ENCODE assay signal across 8 cellular contexts in the genomic region with DNA sequence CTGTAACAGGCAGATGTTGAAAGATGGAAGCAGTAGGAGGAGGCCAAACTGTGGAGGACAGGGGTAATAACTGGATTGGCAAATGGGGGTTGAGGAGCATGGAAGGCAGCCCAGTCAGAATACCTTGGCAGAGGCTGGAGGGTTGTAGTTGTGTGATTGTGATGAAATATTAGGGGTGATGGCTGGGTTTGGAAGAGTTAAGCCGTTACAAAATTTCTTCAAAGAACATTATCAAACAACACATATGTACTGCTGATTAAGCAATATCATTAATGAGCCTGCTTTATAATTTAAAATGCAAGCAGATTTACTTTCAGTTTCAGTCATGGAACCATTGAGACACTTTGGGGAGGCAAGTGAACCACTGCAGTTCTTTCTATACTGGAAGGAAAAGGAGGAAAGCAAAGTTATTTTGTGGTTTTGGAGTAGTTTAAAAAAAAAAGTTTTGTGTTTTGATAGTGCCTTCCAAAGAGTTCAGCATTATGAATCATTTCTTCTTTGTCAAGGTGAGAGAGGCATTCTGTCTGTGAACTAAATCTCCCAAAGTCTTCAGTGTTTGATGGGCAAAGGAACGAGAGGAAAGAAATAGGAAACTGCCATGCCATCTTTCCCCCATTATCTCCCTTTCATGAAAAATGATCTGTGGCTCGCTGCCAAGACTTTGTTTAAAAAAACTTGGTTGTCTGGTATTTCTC. TPM values are rescaled to one million over a fixed set of nuclear protein-coding genes. Genes with fewer than 3 reads are reported as not detected.
A peak's percentile ranks its signal among the peaks of the same experiment; 100 is the strongest.
DNase-seq lines count a peak whose midpoint lies in the region; ATAC-seq and TF ChIP-seq lines count a peak whose summit lies in the region.

No MANE protein-coding gene starts in this region.

- no peaks in the 10 kb centered on the region for H3K9me3 ChIP-seq in cardiac muscle cell (ENCODE audit: low read depth)

- peaks cover 61% of the 10 kb centered on the region for H3K4me1 Mint-ChIP-seq in activated T-cell treated with anti-CD3 and anti-CD28 coated beads, Interleukin-2, amount 50 U/mL, for 4 hours (ENCODE audit: low read depth)
- H3K4me1 Mint-ChIP-seq in WTC11, result peaks cover 32% of the 10 kb centered on the region
- H3K4me1 Mint-ChIP-seq in stimulated activated naive CD8-positive, alpha-beta T cell treated with anti-CD3 and anti-CD28 coated beads, Interleukin-15, Interleukin-2, amounts not matched to agents 100 ng/mL and 50 ng/mL, for 24 hours (ENCODE audit: low read depth), result peaks cover 52% of the 10 kb centered on the region
- H3K4me1 Mint-ChIP-seq in endothelial cell (ENCODE audit: unreplicated experiment), result peaks cover 10% of the 10 kb centered on the region

- peaks cover 12% of the 10 kb centered on the region for H3K36me3 Mint-ChIP-seq in activated T-cell treated with anti-CD3 and anti-CD28 coated beads, Interleukin-2, amount 50 U/mL, for 4 hours (ENCODE audit: insufficient read depth)
- H3K36me3 Mint-ChIP-seq in WTC11 (no peaks in the 10 kb centered on the region; the same call in 1 of the 2 replicates), endothelial cell (ENCODE audit: low read depth, unreplicated experiment) (peaks cover 15% of the 10 kb centered on the region)
- peaks cover 9% of the 10 kb centered on the region for H3K36me3 Mint-ChIP-seq in stimulated activated naive CD8-positive, alpha-beta T cell treated with anti-CD3 and anti-CD28 coated beads, Interleukin-15, Interleukin-2, amounts not matched to agents 100 ng/mL and 50 ng/mL, for 24 hours (ENCODE audit: low read depth)

- H3K4me3 Mint-ChIP-seq in activated T-cell treated with anti-CD3 and anti-CD28 coated beads, Interleukin-2, amount 50 U/mL, for 4 hours, result peak overlapping the region; percentile 7
- H3K4me3 Mint-ChIP-seq in WTC11, result no peak overlapping the region
- H3K4me3 Mint-ChIP-seq in stimulated activated naive CD8-positive, alpha-beta T cell treated with anti-CD3 and anti-CD28 coated beads, Interleukin-15, Interleukin-2, amounts not matched to agents 100 ng/mL and 50 ng/mL, for 24 hours, result no peak overlapping the region
- H3K4me3 Mint-ChIP-seq in endothelial cell (ENCODE audit: unreplicated experiment), result no peak overlapping the region

- peak overlapping the region; percentile 15 for H3K27ac ChIP-seq in cardiac muscle cell

- no peaks in the 10 kb centered on the region for H3K27me3 Mint-ChIP-seq in activated T-cell treated with anti-CD3 and anti-CD28 coated beads, Interleukin-2, amount 50 U/mL, for 4 hours (ENCODE audit: low read depth)
- H3K27me3 Mint-ChIP-seq in WTC11 (ENCODE audit: low read depth) (no peaks in the 10 kb centered on the region), endothelial cell (ENCODE audit: unreplicated experiment) (no peaks in the 10 kb centered on the region)
- H3K27me3 Mint-ChIP-seq in stimulated activated naive CD8-positive, alpha-beta T cell treated with anti-CD3 and anti-CD28 coated beads, Interleukin-15, Interleukin-2, amounts not matched to agents 100 ng/mL and 50 ng/mL, for 24 hours, result no peaks in the 10 kb centered on the region

- H3K27ac Mint-ChIP-seq in WTC11, result peak overlapping the region; percentile 36; the same call in 1 of the 2 replicates
- H3K27ac Mint-ChIP-seq in stimulated activated naive CD8-positive, alpha-beta T cell treated with anti-CD3 and anti-CD28 coated beads, Interleukin-15, Interleukin-2, amounts not matched to agents 100 ng/mL and 50 ng/mL, for 24 hours, result peak overlapping the region; percentile 53
- H3K27ac Mint-ChIP-seq in endothelial cell (ENCODE audit: unreplicated experiment), result no peak overlapping the region

- no peaks in the 10 kb centered on the region for H3K36me3 ChIP-seq in cardiac muscle cell

- H3K9me3 Mint-ChIP-seq in activated T-cell treated with anti-CD3 and anti-CD28 coated beads, Interleukin-2, amount 50 U/mL, for 4 hours, result no peaks in the 10 kb centered on the region
- H3K9me3 Mint-ChIP-seq in WTC11 (no peaks in the 10 kb centered on the region), endothelial cell (ENCODE audit: unreplicated experiment) (no peaks in the 10 kb centered on the region)
- H3K9me3 Mint-ChIP-seq in stimulated activated naive CD8-positive, alpha-beta T cell treated with anti-CD3 and anti-CD28 coated beads, Interleukin-15, Interleukin-2, amounts not matched to agents 100 ng/mL and 50 ng/mL, for 24 hours, result no peaks in the 10 kb centered on the region

- POLR2A ChIA-PET in WTC11 (lab: Charles Lee), result interaction anchor here (1.1 kb wide), 1 partner anchor 16 kb away, joined by 4 read pairs; no protein-coding TSS in a partner anchor

- no peaks in the 10 kb centered on the region for H3K27me3 ChIP-seq in cardiac muscle cell

- CTCF ChIA-PET in WTC11 (lab: Charles Lee), result interaction anchor here (1.4 kb wide), 1 partner anchor 257 kb away, joined by 5 read pairs; no protein-coding TSS in a partner anchor

- ATAC-seq in activated T-cell treated with anti-CD3 and anti-CD28 coated beads, Interleukin-2, amount 50 U/mL, for 4 hours, result peak; percentile 53 to 55
- ATAC-seq in WTC11, result no peak

- H3K4me3 ChIP-seq in cardiac muscle cell, result no peak overlapping the region

- DNase-seq in activated T-cell treated with anti-CD3 and anti-CD28 coated beads, Interleukin-2, amount 50 U/mL, for 4 hours, result no peak
- DNase-seq in activated T-cell treated with anti-CD3 and anti-CD28 coated beads, Interleukin-2, amount 50 U/mL, for 48 hours, result no peak
- DNase-seq in WTC11 (ENCODE audit: low spot score) (no peak), cardiac muscle cell (ENCODE audit: low read depth in 1 of 2, low spot score in 1 of 2) (peak in 1 of 2 donors; percentile 97), endothelial cell (ENCODE audit: low spot score) (no peak), NCI-H1436 (lab: John Stamatoyannopoulos, UW) (no peak)
- no peak for DNase-seq in activated effector memory CD4-positive, alpha-beta T cell treated with anti-CD3 and anti-CD28 coated beads, Interleukin-2, amount 50 U/mL, for 16 hours

- peaks cover 45% of the 10 kb centered on the region for H3K4me1 ChIP-seq in cardiac muscle cell (ENCODE audit: low read depth)

- TF ChIP-seq CTCF in WTC11 (IDR thresholded peaks at IDR 0.05) (no peak), cardiac muscle cell (IDR thresholded peaks at IDR 0.05; ENCODE audit: low read depth, low read length) (no peak), endothelial cell (IDR thresholded peaks at IDR 0.05; ENCODE audit: unreplicated experiment) (no peak)

TF ChIP-seq in WTC11, 78 proteins besides CTCF, POLR2A, EP300 and RAD21:
- no peak for TF ChIP-seq NFATC4 (CRISPR knock-in tag; IDR thresholded peaks at IDR 0.05)
- TF ChIP-seq, protein P1, sequence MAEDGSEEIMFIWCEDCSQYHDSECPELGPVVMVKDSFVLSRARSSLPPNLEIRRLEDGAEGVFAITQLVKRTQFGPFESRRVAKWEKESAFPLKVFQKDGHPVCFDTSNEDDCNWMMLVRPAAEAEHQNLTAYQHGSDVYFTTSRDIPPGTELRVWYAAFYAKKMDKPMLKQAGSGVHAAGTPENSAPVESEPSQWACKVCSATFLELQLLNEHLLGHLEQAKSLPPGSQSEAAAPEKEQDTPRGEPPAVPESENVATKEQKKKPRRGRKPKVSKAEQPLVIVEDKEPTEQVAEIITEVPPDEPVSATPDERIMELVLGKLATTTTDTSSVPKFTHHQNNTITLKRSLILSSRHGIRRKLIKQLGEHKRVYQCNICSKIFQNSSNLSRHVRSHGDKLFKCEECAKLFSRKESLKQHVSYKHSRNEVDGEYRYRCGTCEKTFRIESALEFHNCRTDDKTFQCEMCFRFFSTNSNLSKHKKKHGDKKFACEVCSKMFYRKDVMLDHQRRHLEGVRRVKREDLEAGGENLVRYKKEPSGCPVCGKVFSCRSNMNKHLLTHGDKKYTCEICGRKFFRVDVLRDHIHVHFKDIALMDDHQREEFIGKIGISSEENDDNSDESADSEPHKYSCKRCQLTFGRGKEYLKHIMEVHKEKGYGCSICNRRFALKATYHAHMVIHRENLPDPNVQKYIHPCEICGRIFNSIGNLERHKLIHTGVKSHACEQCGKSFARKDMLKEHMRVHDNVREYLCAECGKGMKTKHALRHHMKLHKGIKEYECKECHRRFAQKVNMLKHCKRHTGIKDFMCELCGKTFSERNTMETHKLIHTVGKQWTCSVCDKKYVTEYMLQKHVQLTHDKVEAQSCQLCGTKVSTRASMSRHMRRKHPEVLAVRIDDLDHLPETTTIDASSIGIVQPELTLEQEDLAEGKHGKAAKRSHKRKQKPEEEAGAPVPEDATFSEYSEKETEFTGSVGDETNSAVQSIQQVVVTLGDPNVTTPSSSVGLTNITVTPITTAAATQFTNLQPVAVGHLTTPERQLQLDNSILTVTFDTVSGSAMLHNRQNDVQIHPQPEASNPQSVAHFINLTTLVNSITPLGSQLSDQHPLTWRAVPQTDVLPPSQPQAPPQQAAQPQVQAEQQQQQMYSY (CRISPR knock-in tag; IDR thresholded peaks at IDR 0.05), result peak; percentile 58; the same call in 1 of the 2 replicates
- TF ChIP-seq MYBL2 (CRISPR knock-in tag; IDR thresholded peaks at IDR 0.05), result no peak

RNA-seq across cellular contexts. Expression of gene FOXO3, which starts 20.7 kb away (rescaled TPM):
- 10 to 100 TPM in 2 of 3 donors, 1 to 10 TPM in 1; 8.5 to 13.0 (median 10.8) TPM for total RNA-seq in activated T-cell treated with anti-CD3 and anti-CD28 coated beads, Interleukin-2, amount 50 U/mL, for 4 hours
- total RNA-seq in WTC11 (2021) (15.6 to 18.1 TPM (median 17.8 TPM) in 3 replicates), cardiac muscle cell (17.1 and 20.8 TPM in 2 replicates), endothelial cell (ENCODE audit: unreplicated experiment) (34.6 TPM)
- 20.2 and 26.5 TPM in 2 replicates for polyA plus RNA-seq in cardiac muscle cell
